In the genomic region with DNA sequence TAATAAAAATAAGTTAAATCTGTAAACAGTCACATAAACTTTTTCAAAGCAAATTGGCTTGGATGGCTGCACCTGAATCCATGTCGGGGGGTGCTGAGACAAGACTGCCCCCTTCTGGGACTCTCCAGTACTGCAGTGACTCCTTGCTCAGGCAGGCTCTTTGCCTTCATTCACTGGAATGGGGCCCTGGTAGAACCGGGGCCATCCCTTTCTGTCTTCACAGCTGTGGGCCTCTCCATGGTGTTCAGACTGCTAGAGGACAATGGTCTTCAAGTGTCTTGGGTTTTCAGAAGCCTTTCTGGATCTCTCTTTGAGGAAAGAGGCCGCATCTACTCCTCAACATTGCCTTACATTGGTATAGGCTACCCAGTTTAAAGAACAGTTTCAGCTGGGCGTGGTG, we compare ENCODE assay signal across 7 cellular contexts. TPM values are rescaled to one million over a fixed set of nuclear protein-coding genes. Genes with fewer than 3 reads are reported as not detected.
DNase-seq lines count a peak whose midpoint lies in the region; TF ChIP-seq lines count a peak whose summit lies in the region.

No MANE protein-coding gene starts in this region.

- in situ Hi-C loops in astrocyte of the spinal cord (cut with HindIII; ENCODE audit: low sequenced_read_pairs), result no loop called here

- H3K27ac Mint-ChIP-seq in immature natural killer cell, result peak overlapping the region in 1 of 6 donors; percentile 40

- no peaks in the 10 kb centered on the region for H3K9me3 Mint-ChIP-seq in immature natural killer cell

- DNase-seq in NAMALWA (ENCODE audit: low spot score), result peak; percentile 82
- DNase-seq in T1000 (lab: John Stamatoyannopoulos, UW), result peak; percentile 10
- peak; percentile 57 for DNase-seq in astrocyte of the spinal cord (ENCODE audit: low read depth, low spot score)
- DNase-seq in immature natural killer cell, result peak; percentile 63 to 73 (median 71)
- DNase-seq in stimulated activated CD4-positive, alpha-beta T cell treated with anti-CD3 and anti-CD28 coated beads, Interleukin-1b, Interleukin-23, amount 100 ng/mL, for 4 hours (ENCODE audit: low read depth in 2 of 2), result peak; percentile 75 to 76
- DNase-seq in cerebellar nuclear complex (lab: John Stamatoyannopoulos, UW), result no peak

- H3K4me1 Mint-ChIP-seq in immature natural killer cell, result peaks cover 32 to 33% of the 10 kb centered on the region in 2 donors

- no peak overlapping the region for H3K4me3 Mint-ChIP-seq in immature natural killer cell

- H3K4me3 ChIP-seq in astrocyte of the spinal cord (ENCODE audit: low read depth, low read length), result no peak overlapping the region

- TF ChIP-seq CTCF in GM12801 (IDR thresholded peaks at IDR 0.05; ENCODE audit: extremely low read depth, insufficient read length) (peak; percentile 45), astrocyte of the spinal cord (IDR thresholded peaks at IDR 0.05; ENCODE audit: low read depth, low read length) (peak; percentile 98)

- no peaks in the 10 kb centered on the region for H3K36me3 Mint-ChIP-seq in immature natural killer cell

- H3K27me3 Mint-ChIP-seq in immature natural killer cell (ENCODE audit: low read depth in 3 of 3), result peaks cover 2 to 15% (median 6%) of the 10 kb centered on the region in 3 donors

RNA-seq across cellular contexts. Expression of gene IMPDH1, which starts 16.1 kb away (rescaled TPM):
- 10 to 100 TPM; 39.0 to 66.0 (median 53.3) TPM for polyA plus RNA-seq in immature natural killer cell

RNA-seq across cellular contexts. Expression of gene HILPDA, which starts 29.8 kb away (rescaled TPM):
- 1 to 10 TPM; 5.7 to 6.5 (median 6.0) TPM for polyA plus RNA-seq in immature natural killer cell

RNA-seq across cellular contexts. Expression of gene METTL2B, which starts 50.7 kb away (rescaled TPM):
- polyA plus RNA-seq in immature natural killer cell, result 10 to 100 TPM in 2 of 3 donors, 1 to 10 TPM in 1; 2.8 to 24.9 (median 11.9) TPM

Comparison
In these comparisons a context has a peak if more than half of its experiments do, and no peak if none do; other contexts are left out.
1. DNase-seq: peak in NAMALWA (single experiment), T1000 (single experiment), astrocyte of the spinal cord (single experiment), immature natural killer cell (3 of 3) and stimulated activated CD4-positive, alpha-beta T cell treated with anti-CD3 and anti-CD28 coated beads, Interleukin-1b, Interleukin-23, amount 100 ng/mL, for 4 hours (2 of 2); none in cerebellar nuclear complex (0 of 2).